In genomic region chr10:86972613-86973380, GRCh38 we compare ENCODE assay signal across 13 cellular contexts. TPM values are rescaled to one million over a fixed set of nuclear protein-coding genes. Genes with fewer than 3 reads are reported as not detected.
DNase-seq lines count a peak whose midpoint lies in the region; ATAC-seq and TF ChIP-seq lines count a peak whose summit lies in the region.
"Had no signal": no experiment of that assay in that cellular context is flagged by ENCODE, and none has a peak within 500 bp of the region (broad histone marks: within the 10 kb centered on the region; RNA-seq: fewer than 3 reads in every experiment).

No MANE protein-coding gene starts in this region.

- peak overlapping the region; percentile 38 for H3K27ac Mint-ChIP-seq in activated CD4-positive, alpha-beta T cell treated with anti-CD3 and anti-CD28 coated beads for 36 hours
- H3K27ac Mint-ChIP-seq in activated naive CD8-positive, alpha-beta T cell treated with anti-CD3 and anti-CD28 coated beads, Interleukin-2, amount 10 ng/mL, durations not matched to agents 7 days and 5 days: peak overlapping the region; percentile 1

- H3K27ac ChIP-seq in mesendoderm (ENCODE audit: low read depth, low read length): no peak overlapping the region
- H3K27ac ChIP-seq in testis: peak overlapping the region; percentile 86 to 98

- peak overlapping the region; percentile 42 for H3K56ac ChIP-seq in mesendoderm (ENCODE audit: low read length)

- H3K23ac ChIP-seq in mesendoderm (ENCODE audit: low read length): no peak overlapping the region

- H3K4me1 ChIP-seq in mesendoderm (ENCODE audit: control insufficient read depth, low read depth, low read length): peaks cover 4% of the 10 kb centered on the region
- peaks cover 23% of the 10 kb centered on the region for H3K4me1 ChIP-seq in testis

- no peak overlapping the region for H4K5ac ChIP-seq in mesendoderm (ENCODE audit: low read length)

- CTCF ChIA-PET in activated CD4-positive, alpha-beta T cell treated with anti-CD3 and anti-CD28 coated beads for 36 hours (lab: Charles Lee): no interaction called here

- H4K8ac ChIP-seq in mesendoderm (ENCODE audit: low read depth, low read length): no peak overlapping the region

- no peaks in the 10 kb centered on the region for H3K9me3 Mint-ChIP-seq in activated CD4-positive, alpha-beta T cell treated with anti-CD3 and anti-CD28 coated beads for 36 hours (ENCODE audit: low read depth)
- H3K9me3 Mint-ChIP-seq in activated naive CD8-positive, alpha-beta T cell treated with anti-CD3 and anti-CD28 coated beads, Interleukin-2, amount 10 ng/mL, durations not matched to agents 7 days and 5 days: no peaks in the 10 kb centered on the region

- H3K36me3 Mint-ChIP-seq in activated CD4-positive, alpha-beta T cell treated with anti-CD3 and anti-CD28 coated beads for 36 hours (ENCODE audit: low read depth): no peaks in the 10 kb centered on the region
- no peaks in the 10 kb centered on the region for H3K36me3 Mint-ChIP-seq in activated naive CD8-positive, alpha-beta T cell treated with anti-CD3 and anti-CD28 coated beads, Interleukin-2, amount 10 ng/mL, durations not matched to agents 7 days and 5 days

- no peaks in the 10 kb centered on the region for H3K79me1 ChIP-seq in mesendoderm (ENCODE audit: low read length)

- no CpG with 5 or more reads among the region's 11 CpGs for WGBS in mesendoderm (ENCODE audit: extremely low coverage, insufficient coverage, low lambda C conversion rate)
- 79 to 83% methylated on average over 9 to 10 of the region's 11 CpGs for WGBS in testis, 2 donors

- H3K27me3 ChIP-seq in mesendoderm (ENCODE audit: insufficient read depth, low read length, poor library complexity) (no peaks in the 10 kb centered on the region), testis (no peaks in the 10 kb centered on the region)

- no peak for DNase-seq in activated CD4-positive, alpha-beta T cell treated with anti-CD3 and anti-CD28 coated beads for 36 hours
- no peak for DNase-seq in activated CD4-positive, alpha-beta T cell treated with anti-CD3 and anti-CD28 coated beads for 1 hour
- DNase-seq in activated naive CD8-positive, alpha-beta T cell treated with anti-CD3 and anti-CD28 coated beads, Interleukin-2, amount 10 ng/mL, durations not matched to agents 7 days and 5 days: no peak
- DNase-seq in mesendoderm (no peak), testis (no peak), HuH-7.5 (ENCODE audit: low spot score) (no peak), NK-92 (lab: John Stamatoyannopoulos, UW; ENCODE audit: unreplicated experiment) (no peak)
- DNase-seq: DMS79 treated with DMSO at 0.1 percent for 48 hours; effector memory CD4-positive, alpha-beta T cell; NCI-H2029 had no signal

- H3K4me1 Mint-ChIP-seq in activated CD4-positive, alpha-beta T cell treated with anti-CD3 and anti-CD28 coated beads for 36 hours: peaks cover 19% of the 10 kb centered on the region
- peaks cover 8% of the 10 kb centered on the region for H3K4me1 Mint-ChIP-seq in activated naive CD8-positive, alpha-beta T cell treated with anti-CD3 and anti-CD28 coated beads, Interleukin-2, amount 10 ng/mL, durations not matched to agents 7 days and 5 days

- intact Hi-C loops in activated CD4-positive, alpha-beta T cell treated with anti-CD3 and anti-CD28 coated beads for 36 hours (cut with DNase I, micrococcal nuclease): no loop called here
- intact Hi-C loops in testis (cut with DNase I; ENCODE audit: low total_unique reads): loop anchor here (10.0 kb wide), 1 partner anchor 122 kb away; the partner anchor contains the start of genes GLUD1 and SHLD2

- no peak overlapping the region for H3K9ac ChIP-seq in mesendoderm (ENCODE audit: low read length)

- H3K4me3 ChIP-seq in mesendoderm (ENCODE audit: low read length): no peak overlapping the region
- no peak overlapping the region for H3K4me3 ChIP-seq in testis

- POLR2A ChIA-PET in activated CD4-positive, alpha-beta T cell treated with anti-CD3 and anti-CD28 coated beads for 36 hours (lab: Charles Lee): no interaction called here
- POLR2A ChIA-PET in activated naive CD8-positive, alpha-beta T cell treated with anti-CD3 and anti-CD28 coated beads, Interleukin-2, amount 10 ng/mL, durations not matched to agents 7 days and 5 days (lab: Charles Lee): no interaction called here

- H2BK15ac ChIP-seq in mesendoderm (replicated peaks; ENCODE audit: low read depth): no peak overlapping the region

- H3K4ac ChIP-seq in mesendoderm (ENCODE audit: low read depth, low read length): no peak overlapping the region

- H3K9me3 ChIP-seq in testis: no peaks in the 10 kb centered on the region

- H3K36me3 ChIP-seq in mesendoderm (ENCODE audit: control insufficient read depth, insufficient read depth, low read length): no peaks in the 10 kb centered on the region
- H3K36me3 ChIP-seq in testis (ENCODE audit: low read depth, missing control alignments): no peaks in the 10 kb centered on the region

- no peak overlapping the region for H3K4me3 Mint-ChIP-seq in activated CD4-positive, alpha-beta T cell treated with anti-CD3 and anti-CD28 coated beads for 36 hours
- H3K4me3 Mint-ChIP-seq in activated naive CD8-positive, alpha-beta T cell treated with anti-CD3 and anti-CD28 coated beads, Interleukin-2, amount 10 ng/mL, durations not matched to agents 7 days and 5 days: peak overlapping the region; percentile 6

- no peak overlapping the region for H3K18ac ChIP-seq in mesendoderm (ENCODE audit: low read length)

- ATAC-seq in activated CD4-positive, alpha-beta T cell treated with anti-CD3 and anti-CD28 coated beads for 36 hours: no peak
- ATAC-seq in activated naive CD8-positive, alpha-beta T cell treated with anti-CD3 and anti-CD28 coated beads, Interleukin-2, amount 10 ng/mL, durations not matched to agents 7 days and 5 days (ENCODE audit: low read depth): no peak
- ATAC-seq in GM18868 (IDR thresholded peaks at IDR 0.05; ENCODE audit: unreplicated experiment): no peak

- H2BK120ac ChIP-seq in mesendoderm (ENCODE audit: low read depth, low read length): no peak overlapping the region

- no peak overlapping the region for H2BK5ac ChIP-seq in mesendoderm (ENCODE audit: low read length)

- no peak for TF ChIP-seq CTCF in testis (IDR thresholded peaks at IDR 0.05)

- H2AK5ac ChIP-seq in mesendoderm (ENCODE audit: low read length): no peak overlapping the region

- no peak for TF ChIP-seq POLR2A in testis (IDR thresholded peaks at IDR 0.05)

- peaks cover 10% of the 10 kb centered on the region for H3K27me3 Mint-ChIP-seq in activated CD4-positive, alpha-beta T cell treated with anti-CD3 and anti-CD28 coated beads for 36 hours
- peaks cover 22% of the 10 kb centered on the region for H3K27me3 Mint-ChIP-seq in activated naive CD8-positive, alpha-beta T cell treated with anti-CD3 and anti-CD28 coated beads, Interleukin-2, amount 10 ng/mL, durations not matched to agents 7 days and 5 days

- H3K4me2 ChIP-seq in mesendoderm (ENCODE audit: low read length): no peak overlapping the region

- H3K79me2 ChIP-seq in mesendoderm (ENCODE audit: control insufficient read depth, insufficient read depth, low read length): no peaks in the 10 kb centered on the region

RNA-seq across cellular contexts. Expression of gene ADIRF, which starts 4.5 kb away (rescaled TPM):
- not detected for total RNA-seq in activated CD4-positive, alpha-beta T cell treated with anti-CD3 and anti-CD28 coated beads for 36 hours
- total RNA-seq in activated naive CD8-positive, alpha-beta T cell treated with anti-CD3 and anti-CD28 coated beads, Interleukin-2, amount 10 ng/mL, durations not matched to agents 7 days and 5 days: not detected
- 0.06 TPM for polyA plus RNA-seq in mesendoderm (2013, experiment 1 of 2)
- 0.17 TPM for polyA plus RNA-seq in mesendoderm (2013, experiment 2 of 2)
- 10 to 100 TPM; 21.4 to 35.0 TPM for total RNA-seq in testis
- polyA plus RNA-seq in testis (ENCODE audit: insufficient read depth, low read depth, low replicate concordance): 85.6 TPM
- total RNA-seq: A172 had no signal

RNA-seq across cellular contexts. Expression of gene SNCG, which starts 14.4 kb away (rescaled TPM):
- total RNA-seq in activated CD4-positive, alpha-beta T cell treated with anti-CD3 and anti-CD28 coated beads for 36 hours: not detected
- total RNA-seq in activated naive CD8-positive, alpha-beta T cell treated with anti-CD3 and anti-CD28 coated beads, Interleukin-2, amount 10 ng/mL, durations not matched to agents 7 days and 5 days: not detected
- 2.8 TPM for polyA plus RNA-seq in mesendoderm (2013, experiment 1 of 2)
- 3.3 TPM for polyA plus RNA-seq in mesendoderm (2013, experiment 2 of 2)
- total RNA-seq in testis: 1 to 10 TPM; 8.3 to 8.9 TPM
- polyA plus RNA-seq in testis (ENCODE audit: insufficient read depth, low read depth, low replicate concordance): 30.3 TPM

RNA-seq across cellular contexts. Expression of gene MMRN2, which starts 15.4 kb away (rescaled TPM):
- total RNA-seq in activated CD4-positive, alpha-beta T cell treated with anti-CD3 and anti-CD28 coated beads for 36 hours: not detected
- not detected for total RNA-seq in activated naive CD8-positive, alpha-beta T cell treated with anti-CD3 and anti-CD28 coated beads, Interleukin-2, amount 10 ng/mL, durations not matched to agents 7 days and 5 days
- 0.46 TPM for polyA plus RNA-seq in mesendoderm (2013, experiment 1 of 2)
- polyA plus RNA-seq in mesendoderm (2013, experiment 2 of 2): 0.29 TPM
- total RNA-seq in testis: 10 to 100 TPM; 14.9 to 19.1 TPM
- 21.2 TPM for polyA plus RNA-seq in testis (ENCODE audit: insufficient read depth, low read depth, low replicate concordance)
- total RNA-seq: A172 had no signal

RNA-seq across cellular contexts. Expression of gene FAM25A, which starts 47.3 kb away (rescaled TPM):
- total RNA-seq in activated CD4-positive, alpha-beta T cell treated with anti-CD3 and anti-CD28 coated beads for 36 hours: not detected
- not detected for total RNA-seq in activated naive CD8-positive, alpha-beta T cell treated with anti-CD3 and anti-CD28 coated beads, Interleukin-2, amount 10 ng/mL, durations not matched to agents 7 days and 5 days
- polyA plus RNA-seq in mesendoderm (2013, experiment 1 of 2): not detected
- not detected for polyA plus RNA-seq in mesendoderm (2013, experiment 2 of 2)
- total RNA-seq in testis: not detected
- polyA plus RNA-seq in testis (ENCODE audit: insufficient read depth, low read depth, low replicate concordance): not detected
- total RNA-seq: A172, subcutaneous adipose tissue had no signal

Comparison
In these comparisons a context has a peak if more than half of its experiments do, and no peak if none do; other contexts are left out.
1. RNA of gene ADIRF, which starts 4.5 kb away (total RNA-seq): 21.4 to 35.0 TPM in testis; not detected in activated CD4-positive, alpha-beta T cell treated with anti-CD3 and anti-CD28 coated beads for 36 hours and not detected in activated naive CD8-positive, alpha-beta T cell treated with anti-CD3 and anti-CD28 coated beads, Interleukin-2, amount 10 ng/mL, durations not matched to agents 7 days and 5 days; every median in the first group is over 10 times any median in the second.
2. RNA of gene SNCG, which starts 14.4 kb away (total RNA-seq): 8.3 to 8.9 TPM in testis; not detected in activated naive CD8-positive, alpha-beta T cell treated with anti-CD3 and anti-CD28 coated beads, Interleukin-2, amount 10 ng/mL, durations not matched to agents 7 days and 5 days and not detected in activated CD4-positive, alpha-beta T cell treated with anti-CD3 and anti-CD28 coated beads for 36 hours; every median in the first group is over 4 times any median in the second.
3. RNA of gene MMRN2, which starts 15.4 kb away (total RNA-seq): 14.9 to 19.1 TPM in testis; not detected in activated naive CD8-positive, alpha-beta T cell treated with anti-CD3 and anti-CD28 coated beads, Interleukin-2, amount 10 ng/mL, durations not matched to agents 7 days and 5 days and not detected in activated CD4-positive, alpha-beta T cell treated with anti-CD3 and anti-CD28 coated beads for 36 hours; every median in the first group is over 10 times any median in the second.